Comparison of ENCODE assay signal across 10 cellular contexts in the genomic region with DNA sequence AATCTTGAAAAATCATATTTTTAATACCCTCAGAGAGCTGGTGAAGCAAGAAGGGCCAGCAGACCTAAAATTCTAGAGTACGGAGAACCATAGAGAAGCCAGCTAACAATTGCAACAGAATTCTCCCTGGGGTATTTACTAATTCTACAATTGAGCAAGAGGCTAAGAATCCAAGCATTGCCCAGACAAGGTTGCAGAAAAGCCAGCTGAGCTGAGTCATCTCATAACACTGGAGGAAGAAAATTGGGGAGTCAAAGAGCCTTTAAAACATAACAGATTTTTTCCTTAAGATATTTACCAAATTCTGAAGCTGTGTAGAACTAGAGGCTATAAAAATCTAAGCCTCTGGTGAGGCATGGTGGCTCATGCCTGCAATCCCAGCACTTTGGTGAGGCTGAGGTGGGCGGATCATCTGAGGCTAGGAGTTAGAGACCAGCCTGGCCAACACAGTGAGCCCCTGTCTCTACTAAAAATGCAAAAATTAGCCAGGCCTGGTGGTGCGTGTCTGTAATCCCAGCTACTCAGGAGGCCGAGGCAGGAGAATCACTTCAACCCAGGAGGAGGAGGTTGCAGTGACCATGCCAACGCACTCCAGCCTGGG. TPM values are rescaled to one million over a fixed set of nuclear protein-coding genes. Genes with fewer than 3 reads are reported as not detected.
DNase-seq lines count a peak whose midpoint lies in the region; TF ChIP-seq lines count a peak whose summit lies in the region.
"Had no signal": no experiment of that assay in that cellular context is flagged by ENCODE, and none has a peak within 500 bp of the region (broad histone marks: within the 10 kb centered on the region; RNA-seq: fewer than 3 reads in every experiment).

No MANE protein-coding gene starts in this region.

- TF ChIP-seq POLR2A in breast epithelium (IDR thresholded peaks at IDR 0.05) (no peak), vagina (IDR thresholded peaks at IDR 0.05) (no peak)

- intact Hi-C loops in breast epithelium (cut with DNase I; ENCODE audit: low total_unique reads): no loop called here
- intact Hi-C loops in vagina (cut with DNase I): no loop called here

- no peak overlapping the region for H3K9ac ChIP-seq in liver (ENCODE audit: low read depth in 1 of 2, low read length in 2 of 2)
- H3K9ac ChIP-seq: neural progenitor cell had no signal

- H3K36me3 ChIP-seq in breast epithelium: no peaks in the 10 kb centered on the region
- no peaks in the 10 kb centered on the region for H3K36me3 ChIP-seq in liver (ENCODE audit: control insufficient read depth in 4 of 4, insufficient read depth in 3 of 4, low read depth in 1 of 4, low read length in 3 of 4)
- H3K36me3 ChIP-seq in vagina: no peaks in the 10 kb centered on the region

- TF ChIP-seq RAD21 in liver (IDR thresholded peaks at IDR 0.05): peak in 1 of 2 donors; percentile 17

- WGBS in liver: 84% methylated on average over 5 of the region's 5 CpGs

- H3K27ac ChIP-seq in breast epithelium (peak overlapping the region; percentile 80 to 87), liver (ENCODE audit: low read depth in 1 of 2, low read length in 2 of 2) (peak overlapping the region; percentile 56 to 60), vagina (peak overlapping the region; percentile 77)
- H3K27ac ChIP-seq: neural progenitor cell had no signal

- no peaks in the 10 kb centered on the region for H3K9me3 ChIP-seq in breast epithelium
- no peaks in the 10 kb centered on the region for H3K9me3 ChIP-seq in liver (ENCODE audit: control insufficient read depth in 4 of 4, low read length in 3 of 4)
- H3K9me3 ChIP-seq in vagina: no peaks in the 10 kb centered on the region

- H3K4me1 ChIP-seq in breast epithelium (no peaks in the 10 kb centered on the region), liver (ENCODE audit: control insufficient read depth in 4 of 4, insufficient read depth in 4 of 4, low read length in 3 of 4) (peaks cover 5 to 15% (median 7%) of the 10 kb centered on the region in 4 donors), vagina (peaks cover 33% of the 10 kb centered on the region)
- H3K4me1 ChIP-seq: neural progenitor cell had no signal

- H3K27me3 ChIP-seq in breast epithelium: no peaks in the 10 kb centered on the region
- no peaks in the 10 kb centered on the region for H3K27me3 ChIP-seq in liver (ENCODE audit: control insufficient read depth in 4 of 4, insufficient read depth in 4 of 4, low read length in 3 of 4)
- H3K27me3 ChIP-seq in vagina: no peaks in the 10 kb centered on the region
- H3K27me3 ChIP-seq: neural progenitor cell had no signal

- H3K4me3 ChIP-seq in breast epithelium (no peak overlapping the region), liver (ENCODE audit: low read depth in 1 of 3, low read length in 3 of 3) (no peak overlapping the region), vagina (no peak overlapping the region)
- H3K4me3 ChIP-seq: neural progenitor cell had no signal

- no peak for TF ChIP-seq CTCF in breast epithelium (IDR thresholded peaks at IDR 0.05)
- TF ChIP-seq CTCF in liver (IDR thresholded peaks at IDR 0.05; ENCODE audit: low read depth, low read length, missing input control): no peak
- TF ChIP-seq CTCF in vagina (IDR thresholded peaks at IDR 0.05): no peak

- peak; percentile 90 for DNase-seq in M059J (ENCODE audit: low read depth)
- DNase-seq in breast epithelium (ENCODE audit: low spot score in 2 of 2): peak in 1 of 2 donors; percentile 54
- DNase-seq in vagina (ENCODE audit: extremely low spot score in 2 of 2): no peak
- no peak for DNase-seq in effector CD4-positive, alpha-beta T cell
- DNase-seq in stimulated activated naive CD4-positive, alpha-beta T cell (lab: John Stamatoyannopoulos, UW): no peak
- DNase-seq in NCI-H2227 (lab: John Stamatoyannopoulos, UW; ENCODE audit: unreplicated experiment): no peak
- DNase-seq: activated CD4-positive, alpha-beta T cell treated with anti-CD3 and anti-CD28 coated beads, Interleukin-2, amount 10 ng/mL, durations not matched to agents 24 days and 14 days; NCI-H524 had no signal

TF ChIP-seq in liver, 16 proteins besides CTCF, POLR2A, EP300 and RAD21:
- TF ChIP-seq JUND (IDR thresholded peaks at IDR 0.05) (peak; percentile 91 to 94), EGR1 (IDR thresholded peaks at IDR 0.05; ENCODE audit: low read depth in 2 of 2) (no peak), TAF1 (conservative IDR thresholded peaks at IDR 0.05) (no peak), FOXA2 (IDR thresholded peaks at IDR 0.05) (peak; percentile 67), HNF4G (IDR thresholded peaks at IDR 0.05) (peak; percentile 41), YY1 (IDR thresholded peaks at IDR 0.05) (peak; percentile 45), NR2F2 (IDR thresholded peaks at IDR 0.05) (no peak), SP1 (IDR thresholded peaks at IDR 0.05) (peak; percentile 40), FOXA1 (IDR thresholded peaks at IDR 0.05) (peak; percentile 38), RXRA (IDR thresholded peaks at IDR 0.05) (peak; percentile 49 to 82), GABPA (IDR thresholded peaks at IDR 0.05 in 1 of 2, conservative IDR thresholded peaks at IDR 0.05 in 1 of 2) (no peak), HNF4A (conservative IDR thresholded peaks at IDR 0.05) (peak; percentile 84 to 85)
- TF ChIP-seq, protein P1, sequence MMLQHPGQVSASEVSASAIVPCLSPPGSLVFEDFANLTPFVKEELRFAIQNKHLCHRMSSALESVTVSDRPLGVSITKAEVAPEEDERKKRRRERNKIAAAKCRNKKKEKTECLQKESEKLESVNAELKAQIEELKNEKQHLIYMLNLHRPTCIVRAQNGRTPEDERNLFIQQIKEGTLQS (IDR thresholded peaks at IDR 0.05): peak; percentile 81
- TF ChIP-seq, protein P2, sequence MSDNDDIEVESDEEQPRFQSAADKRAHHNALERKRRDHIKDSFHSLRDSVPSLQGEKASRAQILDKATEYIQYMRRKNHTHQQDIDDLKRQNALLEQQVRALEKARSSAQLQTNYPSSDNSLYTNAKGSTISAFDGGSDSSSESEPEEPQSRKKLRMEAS (IDR thresholded peaks at IDR 0.05): peak; percentile 12
- TF ChIP-seq, protein P3, sequence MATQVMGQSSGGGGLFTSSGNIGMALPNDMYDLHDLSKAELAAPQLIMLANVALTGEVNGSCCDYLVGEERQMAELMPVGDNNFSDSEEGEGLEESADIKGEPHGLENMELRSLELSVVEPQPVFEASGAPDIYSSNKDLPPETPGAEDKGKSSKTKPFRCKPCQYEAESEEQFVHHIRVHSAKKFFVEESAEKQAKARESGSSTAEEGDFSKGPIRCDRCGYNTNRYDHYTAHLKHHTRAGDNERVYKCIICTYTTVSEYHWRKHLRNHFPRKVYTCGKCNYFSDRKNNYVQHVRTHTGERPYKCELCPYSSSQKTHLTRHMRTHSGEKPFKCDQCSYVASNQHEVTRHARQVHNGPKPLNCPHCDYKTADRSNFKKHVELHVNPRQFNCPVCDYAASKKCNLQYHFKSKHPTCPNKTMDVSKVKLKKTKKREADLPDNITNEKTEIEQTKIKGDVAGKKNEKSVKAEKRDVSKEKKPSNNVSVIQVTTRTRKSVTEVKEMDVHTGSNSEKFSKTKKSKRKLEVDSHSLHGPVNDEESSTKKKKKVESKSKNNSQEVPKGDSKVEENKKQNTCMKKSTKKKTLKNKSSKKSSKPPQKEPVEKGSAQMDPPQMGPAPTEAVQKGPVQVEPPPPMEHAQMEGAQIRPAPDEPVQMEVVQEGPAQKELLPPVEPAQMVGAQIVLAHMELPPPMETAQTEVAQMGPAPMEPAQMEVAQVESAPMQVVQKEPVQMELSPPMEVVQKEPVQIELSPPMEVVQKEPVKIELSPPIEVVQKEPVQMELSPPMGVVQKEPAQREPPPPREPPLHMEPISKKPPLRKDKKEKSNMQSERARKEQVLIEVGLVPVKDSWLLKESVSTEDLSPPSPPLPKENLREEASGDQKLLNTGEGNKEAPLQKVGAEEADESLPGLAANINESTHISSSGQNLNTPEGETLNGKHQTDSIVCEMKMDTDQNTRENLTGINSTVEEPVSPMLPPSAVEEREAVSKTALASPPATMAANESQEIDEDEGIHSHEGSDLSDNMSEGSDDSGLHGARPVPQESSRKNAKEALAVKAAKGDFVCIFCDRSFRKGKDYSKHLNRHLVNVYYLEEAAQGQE (IDR thresholded peaks at IDR 0.05): peak; percentile 35
- TF ChIP-seq, protein P4, sequence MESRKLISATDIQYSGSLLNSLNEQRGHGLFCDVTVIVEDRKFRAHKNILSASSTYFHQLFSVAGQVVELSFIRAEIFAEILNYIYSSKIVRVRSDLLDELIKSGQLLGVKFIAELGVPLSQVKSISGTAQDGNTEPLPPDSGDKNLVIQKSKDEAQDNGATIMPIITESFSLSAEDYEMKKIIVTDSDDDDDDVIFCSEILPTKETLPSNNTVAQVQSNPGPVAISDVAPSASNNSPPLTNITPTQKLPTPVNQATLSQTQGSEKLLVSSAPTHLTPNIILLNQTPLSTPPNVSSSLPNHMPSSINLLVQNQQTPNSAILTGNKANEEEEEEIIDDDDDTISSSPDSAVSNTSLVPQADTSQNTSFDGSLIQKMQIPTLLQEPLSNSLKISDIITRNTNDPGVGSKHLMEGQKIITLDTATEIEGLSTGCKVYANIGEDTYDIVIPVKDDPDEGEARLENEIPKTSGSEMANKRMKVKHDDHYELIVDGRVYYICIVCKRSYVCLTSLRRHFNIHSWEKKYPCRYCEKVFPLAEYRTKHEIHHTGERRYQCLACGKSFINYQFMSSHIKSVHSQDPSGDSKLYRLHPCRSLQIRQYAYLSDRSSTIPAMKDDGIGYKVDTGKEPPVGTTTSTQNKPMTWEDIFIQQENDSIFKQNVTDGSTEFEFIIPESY (IDR thresholded peaks at IDR 0.05): peak; percentile 47

RNA-seq across cellular contexts. Expression of a gene that starts 13.6 kb away (rescaled TPM):
- total RNA-seq in M059J (2014; rRNA removed; shearing (Covaris generic)): 25.1 and 38.4 TPM in 2 replicates
- total RNA-seq in breast epithelium (10 to 100 TPM; 12.8 to 36.0 (median 27.5) TPM), liver (1 to 10 TPM; 3.3 to 3.8 TPM), vagina (16.0 TPM)
- polyA plus RNA-seq in liver: 1 to 10 TPM; 2.3 to 4.0 TPM

RNA-seq across cellular contexts. Expression of a gene that starts 16.6 kb away (rescaled TPM):
- 44.4 and 67.3 TPM in 2 replicates for total RNA-seq in M059J (2014; rRNA removed; shearing (Covaris generic))
- total RNA-seq in breast epithelium (10 to 100 TPM; 24.6 to 38.5 (median 32.8) TPM), liver (10 to 100 TPM; 13.5 to 19.7 TPM), vagina (19.9 TPM)
- polyA plus RNA-seq in liver: 10 to 100 TPM; 28.8 to 39.6 TPM

RNA-seq across cellular contexts. Expression of a gene that starts 17.1 kb away (rescaled TPM):
- 35.5 and 39.4 TPM in 2 replicates for total RNA-seq in M059J (2014; rRNA removed; shearing (Covaris generic))
- total RNA-seq in breast epithelium (10 to 100 TPM; 36.7 to 46.9 (median 44.3) TPM), liver (10 to 100 TPM; 22.2 to 36.5 TPM), vagina (26.5 TPM)
- polyA plus RNA-seq in liver: 10 to 100 TPM; 20.2 to 34.6 TPM

RNA-seq across cellular contexts. Expression of a gene that starts 45.8 kb away (rescaled TPM):
- total RNA-seq in M059J (2014; rRNA removed; shearing (Covaris generic)): 7.8 and 10.9 TPM in 2 replicates
- total RNA-seq in breast epithelium: 10 to 100 TPM; 15.2 to 34.4 (median 26.9) TPM
- total RNA-seq in liver: 10 to 100 TPM; 15.7 to 47.7 TPM
- 100 to 1,000 TPM in 1 of 2 donors, 10 to 100 TPM in 1; 59.2 to 134 TPM for polyA plus RNA-seq in liver
- 22.6 TPM for total RNA-seq in vagina

RNA-seq across cellular contexts. Expression of a gene that starts 45.9 kb away (rescaled TPM):
- 116 and 209 TPM in 2 replicates for total RNA-seq in M059J (2014; rRNA removed; shearing (Covaris generic))
- total RNA-seq in breast epithelium (100 to 1,000 TPM; 131 to 150 (median 145) TPM), liver (100 to 1,000 TPM; 108 to 146 TPM), vagina (132 TPM)
- polyA plus RNA-seq in liver: 10 to 100 TPM; 37.5 to 70.2 TPM
